Comparison of ENCODE assay signal across 28 cellular contexts in genomic region chr18:13244135-13244534, GRCh38.
"Had no signal": no experiment of that assay in that cellular context is flagged by ENCODE, and none has a peak within 500 bp of the region (broad histone marks: within the 10 kb centered on the region; RNA-seq: fewer than 3 reads in every experiment).

No MANE protein-coding gene starts in this region.

- H3K4me3 Mint-ChIP-seq: stimulated activated effector memory CD8-positive, alpha-beta T cell treated with anti-CD3 and anti-CD28 coated beads, Interleukin-12 subunit alpha, Interleukin-12 subunit beta, amount 100 ng/mL, for 72 hours; stimulated activated memory B cell treated with anti-CD40 and anti-IgM and Interleukin-4, amounts not matched to agents 10 μg/mL and 1 μg/mL and 100 μg/mL, for 72 hours; stimulated activated naive B cell treated with anti-CD40 and anti-IgM and Interleukin-4, amounts not matched to agents 10 μg/mL and 1 μg/mL and 100 μg/mL, for 72 hours; stimulated activated naive CD8-positive, alpha-beta T cell treated with anti-CD3 and anti-CD28 coated beads, Interleukin-15, amount 100 ng/mL, for 72 hours; stimulated activated naive CD8-positive, alpha-beta T cell treated with anti-CD3 and anti-CD28 coated beads, Interleukin-15, Interleukin-2, amounts not matched to agents 100 ng/mL and 50 ng/mL, for 24 hours; type B pancreatic cell had no signal

- H3K9me3 Mint-ChIP-seq: stimulated activated effector memory CD8-positive, alpha-beta T cell treated with anti-CD3 and anti-CD28 coated beads, Interleukin-12 subunit alpha, Interleukin-12 subunit beta, amount 100 ng/mL, for 72 hours; stimulated activated naive CD8-positive, alpha-beta T cell treated with anti-CD3 and anti-CD28 coated beads, Interleukin-15, Interleukin-2, amounts not matched to agents 100 ng/mL and 50 ng/mL, for 24 hours; type B pancreatic cell had no signal

- H3K4me3 ChIP-seq: stomach, suprapubic skin, testis, thoracic aorta, thyroid gland, tibial artery, tibial nerve, transverse colon, upper lobe of left lung, upper lobe of right lung, uterus, vagina had no signal

- H3K27ac ChIP-seq: stomach, suprapubic skin, testis, thoracic aorta, thyroid gland, tibial artery, tibial nerve, transverse colon, upper lobe of left lung, upper lobe of right lung, uterus, vagina had no signal

- H3K4me1 Mint-ChIP-seq: stimulated activated effector memory CD8-positive, alpha-beta T cell treated with anti-CD3 and anti-CD28 coated beads, Interleukin-12 subunit alpha, Interleukin-12 subunit beta, amount 100 ng/mL, for 72 hours; stimulated activated memory B cell treated with anti-CD40 and anti-IgM and Interleukin-4, amounts not matched to agents 10 μg/mL and 1 μg/mL and 100 μg/mL, for 72 hours; stimulated activated naive B cell treated with anti-CD40 and anti-IgM and Interleukin-4, amounts not matched to agents 10 μg/mL and 1 μg/mL and 100 μg/mL, for 72 hours; stimulated activated naive CD8-positive, alpha-beta T cell treated with anti-CD3 and anti-CD28 coated beads, Interleukin-15, amount 100 ng/mL, for 72 hours had no signal

- H3K36me3 ChIP-seq: stomach, suprapubic skin, thoracic aorta, thyroid gland, tibial nerve, transverse colon, upper lobe of left lung, upper lobe of right lung, uterus, vagina had no signal

- H3K4me1 ChIP-seq: suprapubic skin, testis, tibial nerve, transverse colon, upper lobe of left lung, upper lobe of right lung, uterus, vagina had no signal

- DNase-seq: stimulated activated CD4-positive, alpha-beta T cell treated with anti-CD3 and anti-CD28 coated beads, Interleukin-2, amount 100 ng/mL, for 48 hours; stimulated activated CD4-positive, alpha-beta T cell treated with anti-CD3 and anti-CD28 coated beads, Interleukin-4, amount 100 ng/mL, for 1 hour; stimulated activated CD4-positive, alpha-beta T cell treated with anti-CD3 and anti-CD28 coated beads, Interleukin-4, amount 100 ng/mL, for 24 hours; stimulated activated CD4-positive, alpha-beta T cell treated with anti-CD3 and anti-CD28 coated beads, Interleukin-4, amount 100 ng/mL, for 4 hours; stimulated activated CD8-positive, alpha-beta memory T cell treated with anti-CD3 and anti-CD28 coated beads, Interleukin-4, amount 100 ng/mL, for 48 hours; stimulated activated naive B cell treated with anti-CD40 and anti-IgM and Interleukin-4, amounts not matched to agents 10 μg/mL and 1 μg/mL and 100 μg/mL, for 72 hours; stimulated activated naive CD4-positive, alpha-beta T cell; stimulated activated naive CD4-positive, alpha-beta T cell treated with Interleukin-2 at 50 U/mL for 16 hours; stimulated activated naive CD8-positive, alpha-beta T cell treated with anti-CD3 and anti-CD28 coated beads, Interleukin-15, amount 100 ng/mL, for 72 hours; stimulated activated naive CD8-positive, alpha-beta T cell treated with anti-CD3 and anti-CD28 coated beads, Interleukin-15, Interleukin-2, amounts not matched to agents 100 U/mL and 50 U/mL, for 24 hours; stomach; substantia nigra; testis; thyroid gland; transverse colon; trophoblast cell; upper lobe of left lung had no signal

- H3K27me3 Mint-ChIP-seq: stimulated activated memory B cell treated with anti-CD40 and anti-IgM and Interleukin-4, amounts not matched to agents 10 μg/mL and 1 μg/mL and 100 μg/mL, for 72 hours; stimulated activated naive B cell treated with anti-CD40 and anti-IgM and Interleukin-4, amounts not matched to agents 10 μg/mL and 1 μg/mL and 100 μg/mL, for 72 hours; stimulated activated naive CD8-positive, alpha-beta T cell treated with anti-CD3 and anti-CD28 coated beads, Interleukin-15, amount 100 ng/mL, for 72 hours; stimulated activated naive CD8-positive, alpha-beta T cell treated with anti-CD3 and anti-CD28 coated beads, Interleukin-15, Interleukin-2, amounts not matched to agents 100 ng/mL and 50 ng/mL, for 24 hours had no signal

- H3K27me3 ChIP-seq: stomach, suprapubic skin, testis, thyroid gland, tibial artery, tibial nerve, transverse colon, upper lobe of left lung, upper lobe of right lung, uterus, vagina had no signal

- H3K36me3 Mint-ChIP-seq: stimulated activated effector memory CD8-positive, alpha-beta T cell treated with anti-CD3 and anti-CD28 coated beads, Interleukin-12 subunit alpha, Interleukin-12 subunit beta, amount 100 ng/mL, for 72 hours; stimulated activated memory B cell treated with anti-CD40 and anti-IgM and Interleukin-4, amounts not matched to agents 10 μg/mL and 1 μg/mL and 100 μg/mL, for 72 hours; stimulated activated naive B cell treated with anti-CD40 and anti-IgM and Interleukin-4, amounts not matched to agents 10 μg/mL and 1 μg/mL and 100 μg/mL, for 72 hours; type B pancreatic cell had no signal

- H3K9me3 ChIP-seq: stomach, suprapubic skin, testis, thoracic aorta, thyroid gland, tibial artery, tibial nerve, transverse colon, upper lobe of left lung, upper lobe of right lung, uterus, vagina had no signal

- ATAC-seq: stimulated activated effector memory CD8-positive, alpha-beta T cell treated with anti-CD3 and anti-CD28 coated beads, Interleukin-12 subunit alpha, Interleukin-12 subunit beta, amount 100 ng/mL, for 72 hours; stimulated activated memory B cell treated with anti-CD40 and anti-IgM and Interleukin-4, amounts not matched to agents 10 μg/mL and 1 μg/mL and 100 μg/mL, for 72 hours; stimulated activated naive B cell treated with anti-CD40 and anti-IgM and Interleukin-4, amounts not matched to agents 10 μg/mL and 1 μg/mL and 100 μg/mL, for 72 hours; stimulated activated naive CD8-positive, alpha-beta T cell treated with anti-CD3 and anti-CD28 coated beads, Interleukin-15, amount 100 ng/mL, for 72 hours; stimulated activated naive CD8-positive, alpha-beta T cell treated with anti-CD3 and anti-CD28 coated beads, Interleukin-15, Interleukin-2, amounts not matched to agents 100 U/mL and 50 U/mL, for 24 hours; upper lobe of right lung had no signal

- H3K27ac Mint-ChIP-seq: stimulated activated effector memory CD8-positive, alpha-beta T cell treated with anti-CD3 and anti-CD28 coated beads, Interleukin-12 subunit alpha, Interleukin-12 subunit beta, amount 100 ng/mL, for 72 hours; stimulated activated memory B cell treated with anti-CD40 and anti-IgM and Interleukin-4, amounts not matched to agents 10 μg/mL and 1 μg/mL and 100 μg/mL, for 72 hours; stimulated activated naive B cell treated with anti-CD40 and anti-IgM and Interleukin-4, amounts not matched to agents 10 μg/mL and 1 μg/mL and 100 μg/mL, for 72 hours; stimulated activated naive CD8-positive, alpha-beta T cell treated with anti-CD3 and anti-CD28 coated beads, Interleukin-15, Interleukin-2, amounts not matched to agents 100 ng/mL and 50 ng/mL, for 24 hours; type B pancreatic cell had no signal
